ENCODE assay signal across 17 cellular contexts in the genomic region with DNA sequence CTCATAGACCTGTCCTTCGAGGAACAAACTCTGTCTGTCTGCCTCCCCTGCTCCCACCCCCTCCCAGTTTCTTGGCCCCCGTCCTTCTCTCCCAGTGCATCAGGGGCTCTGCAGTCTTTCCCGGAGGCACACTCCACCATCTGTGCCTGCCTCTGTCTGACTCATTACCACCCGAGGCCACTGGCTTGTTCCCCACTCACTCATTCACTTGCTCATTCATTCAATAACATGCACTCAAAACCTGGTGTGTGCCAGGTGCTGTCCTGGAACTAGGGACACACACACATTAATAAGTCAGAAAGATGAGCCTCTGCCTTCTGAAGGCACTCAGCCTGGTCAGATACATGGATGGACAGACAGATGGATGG. TPM values are rescaled to one million over a fixed set of nuclear protein-coding genes. Genes with fewer than 3 reads are reported as not detected.
DNase-seq lines count a peak whose midpoint lies in the region; FAIRE-seq and TF ChIP-seq lines count a peak whose summit lies in the region.
"Had no signal": no experiment of that assay in that cellular context is flagged by ENCODE, and none has a peak within 500 bp of the region (broad histone marks: within the 10 kb centered on the region; RNA-seq: fewer than 3 reads in every experiment).

No MANE protein-coding gene starts in this region.

- no peaks in the 10 kb centered on the region for H3K9me3 ChIP-seq in CD4-positive, alpha-beta memory T cell (ENCODE audit: control insufficient read depth in 1 of 2, low read length in 2 of 2)
- H3K9me3 ChIP-seq in neural progenitor cell (ENCODE audit: low read depth) (no peaks in the 10 kb centered on the region), vagina (no peaks in the 10 kb centered on the region)
- H3K9me3 ChIP-seq: lower lobe of right lung, ovary, right lobe of liver, suprapubic skin had no signal

- H3K27me3 Mint-ChIP-seq in CD4-positive, alpha-beta memory T cell, result no peaks in the 10 kb centered on the region
- no peaks in the 10 kb centered on the region for H3K27me3 Mint-ChIP-seq in neural progenitor cell (ENCODE audit: insufficient read depth, low read depth)
- H3K27me3 Mint-ChIP-seq: dendritic cell treated with granulocyte-macrophage colony-stimulating factor and Interleukin-4, amounts not matched to agents 40 ng/mL and 50 ng/mL, for 4 days had no signal

- no peak overlapping the region for H3K4me3 ChIP-seq in CD4-positive, alpha-beta memory T cell (ENCODE audit: low read length in 2 of 2)
- H3K4me3 ChIP-seq in astrocyte of the spinal cord (ENCODE audit: low read depth, low read length) (no peak overlapping the region), neural progenitor cell (no peak overlapping the region), vagina (no peak overlapping the region)
- H3K4me3 ChIP-seq: lower lobe of right lung, ovary, right lobe of liver, suprapubic skin had no signal

- H2AFZ ChIP-seq in neural progenitor cell (replicated peaks), result no peak overlapping the region

- no peak for TF ChIP-seq POLR2A in vagina (IDR thresholded peaks at IDR 0.05)

- in situ Hi-C loops in astrocyte of the spinal cord (cut with HindIII; ENCODE audit: low sequenced_read_pairs), result no loop called here

- TF ChIP-seq CTCF in astrocyte of the spinal cord (IDR thresholded peaks at IDR 0.05; ENCODE audit: low read depth, low read length) (no peak), neural progenitor cell (IDR thresholded peaks at IDR 0.05) (no peak), vagina (IDR thresholded peaks at IDR 0.05) (no peak)

- peak overlapping the region in 4 of 7 donors; percentile 2 to 84 (median 61) for H3K27ac Mint-ChIP-seq in CD4-positive, alpha-beta memory T cell
- peak overlapping the region; percentile 26 for H3K27ac Mint-ChIP-seq in neural progenitor cell

- no peak overlapping the region for H3K4me3 Mint-ChIP-seq in CD4-positive, alpha-beta memory T cell
- H3K4me3 Mint-ChIP-seq in neural progenitor cell, result no peak overlapping the region
- H3K4me3 Mint-ChIP-seq: dendritic cell treated with granulocyte-macrophage colony-stimulating factor and Interleukin-4, amounts not matched to agents 40 ng/mL and 50 ng/mL, for 4 days had no signal

- no peak overlapping the region for H3K27ac ChIP-seq in CD4-positive, alpha-beta memory T cell (ENCODE audit: low read depth, low read length)
- H3K27ac ChIP-seq in neural progenitor cell, result no peak overlapping the region
- H3K27ac ChIP-seq in vagina, result no peak overlapping the region
- H3K27ac ChIP-seq: lower lobe of right lung, ovary, right lobe of liver, suprapubic skin had no signal

- no peak for FAIRE-seq in RCC 7860 (lab: Jason Lieb, UNC)
- FAIRE-seq: endothelial cell of umbilical vein, GM18507, keratinocyte had no signal

- H3K4me1 ChIP-seq in CD4-positive, alpha-beta memory T cell (ENCODE audit: insufficient read depth, low read length), result no peaks in the 10 kb centered on the region
- H3K4me1 ChIP-seq in neural progenitor cell, result no peaks in the 10 kb centered on the region
- no peaks in the 10 kb centered on the region for H3K4me1 ChIP-seq in vagina
- H3K4me1 ChIP-seq: right lobe of liver had no signal

- peaks cover 0 to 14% (median 5%) of the 10 kb centered on the region in 4 donors for H3K4me1 Mint-ChIP-seq in CD4-positive, alpha-beta memory T cell
- H3K4me1 Mint-ChIP-seq in neural progenitor cell, result no peaks in the 10 kb centered on the region

- POLR2A ChIA-PET in CD4-positive, alpha-beta memory T cell (lab: Charles Lee; ENCODE audit: partially characterized antibody), result no interaction called here

- H3F3A ChIP-seq in neural progenitor cell (ENCODE audit: low read depth), result no peaks in the 10 kb centered on the region

- peaks cover 3 to 24% of the 10 kb centered on the region in 2 donors for H3K36me3 Mint-ChIP-seq in CD4-positive, alpha-beta memory T cell
- H3K36me3 Mint-ChIP-seq in neural progenitor cell, result peaks cover 2% of the 10 kb centered on the region

- H3K79me2 ChIP-seq in neural progenitor cell (ENCODE audit: low read depth), result no peaks in the 10 kb centered on the region

- intact Hi-C loops in CD4-positive, alpha-beta memory T cell (cut with micrococcal nuclease), result no loop called here
- intact Hi-C loops in vagina (cut with DNase I), result no loop called here

- peaks cover 10% of the 10 kb centered on the region for H3K36me3 ChIP-seq in CD4-positive, alpha-beta memory T cell (ENCODE audit: insufficient read depth, low read length)
- H3K36me3 ChIP-seq in neural progenitor cell (no peaks in the 10 kb centered on the region), vagina (peaks cover 0 to 33% of the 10 kb centered on the region in 2 donors)
- H3K36me3 ChIP-seq: ovary had no signal

- CTCF ChIA-PET in CD4-positive, alpha-beta memory T cell (lab: Charles Lee; ENCODE audit: partially characterized antibody), result interaction anchor here (1.3 kb wide), 1 partner anchor 167 kb away, joined by 3 read pairs; no protein-coding TSS in a partner anchor

- DNase-seq in CD4-positive, alpha-beta memory T cell, result peak in 1 of 5 donors; percentile 2
- DNase-seq in LHCN-M2 (ENCODE audit: low read depth) (peak; percentile 30), astrocyte of the spinal cord (ENCODE audit: low read depth, low spot score) (peak; percentile 26), neural progenitor cell (ENCODE audit: low spot score) (no peak), midbrain (lab: John Stamatoyannopoulos, UW) (no peak), RCC 7860 (ENCODE audit: low spot score) (no peak), vagina (ENCODE audit: extremely low spot score in 2 of 2) (no peak)
- DNase-seq: lower lobe of right lung; NCI-H526; ovary; stimulated activated CD4-positive, alpha-beta T cell treated with anti-CD3 and anti-CD28 coated beads, Interleukin-15, amount 100 ng/mL, for 24 hours had no signal

- no peak overlapping the region for H3K4me2 ChIP-seq in neural progenitor cell

- no peak overlapping the region for H3K9ac ChIP-seq in neural progenitor cell

- H3K9me3 Mint-ChIP-seq in CD4-positive, alpha-beta memory T cell, result no peaks in the 10 kb centered on the region
- H3K9me3 Mint-ChIP-seq in neural progenitor cell, result no peaks in the 10 kb centered on the region
- H3K9me3 Mint-ChIP-seq: dendritic cell treated with granulocyte-macrophage colony-stimulating factor and Interleukin-4, amounts not matched to agents 40 ng/mL and 50 ng/mL, for 4 days had no signal

- H3K27me3 ChIP-seq in CD4-positive, alpha-beta memory T cell (ENCODE audit: insufficient read depth, low read length), result no peaks in the 10 kb centered on the region
- H3K27me3 ChIP-seq in neural progenitor cell (no peaks in the 10 kb centered on the region), vagina (no peaks in the 10 kb centered on the region)
- H3K27me3 ChIP-seq: ovary, right lobe of liver, suprapubic skin had no signal

- H4K20me1 ChIP-seq in neural progenitor cell (ENCODE audit: low read depth), result no peaks in the 10 kb centered on the region

RNA-seq across cellular contexts. Expression of a gene that starts 12.4 kb away (rescaled TPM):
- total RNA-seq in CD4-positive, alpha-beta memory T cell, result not detected
- not detected for polyA plus RNA-seq in CD4-positive, alpha-beta memory T cell
- total RNA-seq in LHCN-M2 (2014; rRNA removed) (1.9 and 2.3 TPM in 2 replicates), neural progenitor cell (ENCODE audit: low replicate concordance) (2.6 TPM in 1 of 2 replicates, not detected in the other), vagina (not detected)
- 1.4 TPM for polyA plus RNA-seq in LHCN-M2 (2012)
- total RNA-seq: endothelial cell of umbilical vein, lower lobe of right lung had no signal

RNA-seq across cellular contexts. Expression of a gene that starts 16.7 kb away (rescaled TPM):
- 10 to 100 TPM; 59.5 to 61.3 TPM for total RNA-seq in CD4-positive, alpha-beta memory T cell
- polyA plus RNA-seq in CD4-positive, alpha-beta memory T cell, result 10 to 100 TPM; 22.2 to 24.0 TPM
- total RNA-seq in LHCN-M2 (2014; rRNA removed), result 38.8 and 40.1 TPM in 2 replicates
- 34.9 TPM for polyA plus RNA-seq in LHCN-M2 (2012)
- total RNA-seq in neural progenitor cell (ENCODE audit: low replicate concordance), result 10.6 and 18.8 TPM in 2 replicates
- total RNA-seq in vagina, result 19.9 TPM

RNA-seq across cellular contexts. Expression of a gene that starts 17.7 kb away (rescaled TPM):
- total RNA-seq in CD4-positive, alpha-beta memory T cell, result 10 to 100 TPM; 69.7 to 74.7 TPM
- polyA plus RNA-seq in CD4-positive, alpha-beta memory T cell, result 10 to 100 TPM in 1 of 2 donors, 1 to 10 TPM in 1; 3.1 to 25.0 TPM
- total RNA-seq in LHCN-M2 (2014; rRNA removed) (19.6 and 21.2 TPM in 2 replicates), neural progenitor cell (ENCODE audit: low replicate concordance) (15.0 and 34.4 TPM in 2 replicates), vagina (25.8 TPM)
- 23.5 TPM for polyA plus RNA-seq in LHCN-M2 (2012)

RNA-seq across cellular contexts. Expression of a gene that starts 17.8 kb away (rescaled TPM):
- total RNA-seq in CD4-positive, alpha-beta memory T cell, result 10 to 100 TPM in 1 of 2 experiments, 1 to 10 TPM in 1; 6.3 to 10.2 TPM
- polyA plus RNA-seq in CD4-positive, alpha-beta memory T cell, result under 1 TPM in 1 of 2 donors, not detected in 1; 0.94 TPM
- total RNA-seq in LHCN-M2 (2014; rRNA removed), result 7.5 and 7.7 TPM in 2 replicates
- 2.5 TPM for polyA plus RNA-seq in LHCN-M2 (2012)
- 2.7 and 8.8 TPM in 2 replicates for total RNA-seq in neural progenitor cell (ENCODE audit: low replicate concordance)
- 10.8 TPM for total RNA-seq in vagina

RNA-seq across cellular contexts. Expression of a gene that starts 32.9 kb away (rescaled TPM):
- 100 to 1,000 TPM; 130 to 136 TPM for total RNA-seq in CD4-positive, alpha-beta memory T cell
- polyA plus RNA-seq in CD4-positive, alpha-beta memory T cell, result 100 to 1,000 TPM; 100 to 140 TPM
- 152 and 157 TPM in 2 replicates for total RNA-seq in LHCN-M2 (2014; rRNA removed)
- polyA plus RNA-seq in LHCN-M2 (2012), result 143 TPM
- total RNA-seq in neural progenitor cell (ENCODE audit: low replicate concordance), result 132 and 160 TPM in 2 replicates
- total RNA-seq in vagina, result 53.3 TPM

Comparison
In these comparisons a context has a peak if more than half of its experiments do, and no peak if none do; other contexts are left out.
1. DNase-seq: peak in LHCN-M2 (single experiment) and astrocyte of the spinal cord (single experiment); none in neural progenitor cell (single experiment), midbrain (single experiment), RCC 7860 (single experiment) and vagina (0 of 2).